Comparison of ENCODE assay signal across 8 cellular contexts in genomic region chr2:172554352-172555271, GRCh38. TPM values are rescaled to one million over a fixed set of nuclear protein-coding genes. Genes with fewer than 3 reads are reported as not detected.
DNase-seq lines count a peak whose midpoint lies in the region; ATAC-seq and TF ChIP-seq lines count a peak whose summit lies in the region.

No MANE protein-coding gene starts in this region.

- H3K27me3 Mint-ChIP-seq in naive B cell, result no peaks in the 10 kb centered on the region

- H3K36me3 Mint-ChIP-seq in naive B cell, result peaks cover 0 to 7% of the 10 kb centered on the region in 2 donors

- intact Hi-C loops in breast epithelium (cut with DNase I; ENCODE audit: low total_unique reads), result no loop called here

- no peak for TF ChIP-seq POLR2A in breast epithelium (IDR thresholded peaks at IDR 0.05)

- no peaks in the 10 kb centered on the region for H3K27me3 ChIP-seq in breast epithelium

- H3K27ac ChIP-seq in C4-2B, result peak overlapping the region; percentile 92
- peak overlapping the region; percentile 78 for H3K27ac ChIP-seq in KOPT-K1 (ENCODE audit: low read depth, low read length, poor library complexity, severe bottlenecking)
- H3K27ac ChIP-seq in breast epithelium, result peak overlapping the region in 1 of 2 donors; percentile 86

- H3K4me3 Mint-ChIP-seq in naive B cell, result peak overlapping the region; percentile 75 to 98 (median 95)

- H3K4me1 ChIP-seq in breast epithelium, result peaks cover 0 to 5% of the 10 kb centered on the region in 2 donors

- peak overlapping the region; percentile 86 to 94 (median 91) for H3K4me3 ChIP-seq in breast epithelium

- H3K9me3 Mint-ChIP-seq in naive B cell, result no peaks in the 10 kb centered on the region

- ATAC-seq in naive B cell (ENCODE audit: low read depth in 2 of 2) (no peak), GM21717 (IDR thresholded peaks at IDR 0.05; ENCODE audit: unreplicated experiment) (no peak), HG03571 (IDR thresholded peaks at IDR 0.05; ENCODE audit: unreplicated experiment) (no peak), GM21529 (IDR thresholded peaks at IDR 0.05; ENCODE audit: unreplicated experiment) (no peak)

- H3K36me3 ChIP-seq in KOPT-K1 (ENCODE audit: insufficient read depth, low read length), result peaks cover 37% of the 10 kb centered on the region
- H3K36me3 ChIP-seq in breast epithelium, result no peaks in the 10 kb centered on the region

- H3K9me3 ChIP-seq in KOPT-K1 (ENCODE audit: insufficient read depth, low read length, poor library complexity, severe bottlenecking), result peaks cover 7% of the 10 kb centered on the region
- no peaks in the 10 kb centered on the region for H3K9me3 ChIP-seq in breast epithelium

- H3K4me1 Mint-ChIP-seq in naive B cell, result peaks cover 27 to 73% (median 46%) of the 10 kb centered on the region in 3 donors

- no peak for TF ChIP-seq CTCF in C4-2B (conservative IDR thresholded peaks at IDR 0.05)
- TF ChIP-seq CTCF in breast epithelium (IDR thresholded peaks at IDR 0.05), result no peak

- peak overlapping the region in 4 of 6 donors; percentile 91 to 98 (median 96) for H3K27ac Mint-ChIP-seq in naive B cell

- DNase-seq in breast epithelium (ENCODE audit: low spot score in 2 of 2) (no peak), naive B cell (no peak)
- DNase-seq in activated effector memory CD4-positive, alpha-beta T cell treated with Interleukin-2 at 50 U/mL for 16 hours, result no peak

RNA-seq across cellular contexts. Expression of gene PDK1, which starts 1.3 kb away (rescaled TPM):
- 10 to 100 TPM; 19.0 to 20.0 (median 19.0) TPM for total RNA-seq in breast epithelium
- polyA plus RNA-seq in naive B cell (ENCODE audit: low read depth in 6 of 6), result 10 to 100 TPM; 24.2 to 41.4 (median 32.4) TPM
